Comparison of ENCODE assay signal across 8 cellular contexts in the genomic region with DNA sequence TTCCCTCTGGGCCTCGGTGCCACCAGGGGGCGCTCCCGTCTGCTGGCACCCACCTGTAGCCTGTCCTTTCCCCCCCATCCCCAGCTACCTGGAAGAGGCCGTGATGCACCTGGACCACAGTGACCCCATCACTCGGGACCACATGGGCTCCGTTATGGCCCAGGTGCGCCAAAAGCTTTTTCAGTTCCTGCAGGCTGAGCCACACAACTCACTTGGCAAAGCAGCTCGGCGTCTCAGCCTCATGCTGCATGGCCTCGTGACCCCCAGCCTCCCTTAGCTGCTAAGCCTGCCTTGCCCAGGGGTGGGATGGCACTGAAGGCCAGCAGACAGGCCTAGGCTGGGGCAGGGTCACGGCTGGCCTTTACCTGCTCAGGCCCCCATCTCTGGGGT. TPM values are rescaled to one million over a fixed set of nuclear protein-coding genes. Genes with fewer than 3 reads are reported as not detected.
A peak's percentile ranks its signal among the peaks of the same experiment; 100 is the strongest.
DNase-seq lines count a peak whose midpoint lies in the region; ATAC-seq and TF ChIP-seq lines count a peak whose summit lies in the region.

No MANE protein-coding gene starts in this region.

- CTCF ChIA-PET in activated CD4-positive, alpha-beta T cell treated with anti-CD3 and anti-CD28 coated beads, Interleukin-2, amount 10 ng/mL, durations not matched to agents 7 days and 5 days (lab: Charles Lee) = interaction anchor here (0.6 to 3.7 kb wide), 30 partner anchors 9 to 329 kb away, joined by 3 to 24 read pairs (median 4); a partner anchor contains a TSS

- H3K36me3 Mint-ChIP-seq in activated CD4-positive, alpha-beta T cell treated with anti-CD3 and anti-CD28 coated beads, Interleukin-2, amount 10 ng/mL, durations not matched to agents 7 days and 5 days (ENCODE audit: low read depth) = peaks cover 36% of the 10 kb centered on the region
- H3K36me3 Mint-ChIP-seq in mesothelial cell of epicardium = peaks cover 33% of the 10 kb centered on the region

- peak; percentile 88 for TF ChIP-seq CTCF in choroid plexus epithelial cell (conservative IDR thresholded peaks at IDR 0.05; ENCODE audit: low read depth, low read length)
- TF ChIP-seq CTCF in mesothelial cell of epicardium (IDR thresholded peaks at IDR 0.05; ENCODE audit: unreplicated experiment) = peak; percentile 81

- H3K9me3 Mint-ChIP-seq in activated CD4-positive, alpha-beta T cell treated with anti-CD3 and anti-CD28 coated beads, Interleukin-2, amount 10 ng/mL, durations not matched to agents 7 days and 5 days = no peaks in the 10 kb centered on the region
- H3K9me3 Mint-ChIP-seq in mesothelial cell of epicardium = no peaks in the 10 kb centered on the region

- no peaks in the 10 kb centered on the region for H3K27me3 Mint-ChIP-seq in activated CD4-positive, alpha-beta T cell treated with anti-CD3 and anti-CD28 coated beads, Interleukin-2, amount 10 ng/mL, durations not matched to agents 7 days and 5 days
- no peaks in the 10 kb centered on the region for H3K27me3 Mint-ChIP-seq in mesothelial cell of epicardium (ENCODE audit: low read depth)

- no peaks in the 10 kb centered on the region for H3K4me1 Mint-ChIP-seq in activated CD4-positive, alpha-beta T cell treated with anti-CD3 and anti-CD28 coated beads, Interleukin-2, amount 10 ng/mL, durations not matched to agents 7 days and 5 days
- peaks cover 6% of the 10 kb centered on the region for H3K4me1 Mint-ChIP-seq in mesothelial cell of epicardium

- H3K4me3 ChIP-seq in choroid plexus epithelial cell (ENCODE audit: low read depth, low read length) = no peak overlapping the region

- no peak overlapping the region for H3K27ac Mint-ChIP-seq in activated CD4-positive, alpha-beta T cell treated with anti-CD3 and anti-CD28 coated beads, Interleukin-2, amount 10 ng/mL, durations not matched to agents 7 days and 5 days
- no peak overlapping the region for H3K27ac Mint-ChIP-seq in mesothelial cell of epicardium

- ATAC-seq in GM19351 (IDR thresholded peaks at IDR 0.05; ENCODE audit: unreplicated experiment) (no peak), GM19452 (IDR thresholded peaks at IDR 0.05; ENCODE audit: unreplicated experiment) (no peak)

- DNase-seq in EH (ENCODE audit: low read depth) (peak; percentile 48), M059J (ENCODE audit: low read depth) (peak; percentile 42), choroid plexus epithelial cell (ENCODE audit: low read depth) (peak; percentile 64), mesothelial cell of epicardium (ENCODE audit: low spot score in 2 of 2, unreplicated experiment in 2 of 2) (peak; percentile 45 to 83)
- peak; percentile 69 for DNase-seq in activated CD4-positive, alpha-beta T cell treated with anti-CD3 and anti-CD28 coated beads, Interleukin-2, amount 10 ng/mL, durations not matched to agents 7 days and 5 days
- DNase-seq in stimulated activated CD8-positive, alpha-beta memory T cell treated with anti-CD3 and anti-CD28 coated beads, Interleukin-4, amount 100 ng/mL, for 48 hours = peak; percentile 87

- POLR2A ChIA-PET in activated CD4-positive, alpha-beta T cell treated with anti-CD3 and anti-CD28 coated beads, Interleukin-2, amount 10 ng/mL, durations not matched to agents 7 days and 5 days (lab: Charles Lee) = interaction anchor here (0.6 to 1.0 kb wide), 2 partner anchors 46 to 119 kb away, joined by 3 to 4 read pairs; no protein-coding TSS in a partner anchor

- H3K4me3 Mint-ChIP-seq in activated CD4-positive, alpha-beta T cell treated with anti-CD3 and anti-CD28 coated beads, Interleukin-2, amount 10 ng/mL, durations not matched to agents 7 days and 5 days = no peak overlapping the region
- no peak overlapping the region for H3K4me3 Mint-ChIP-seq in mesothelial cell of epicardium

RNA-seq across cellular contexts. Expression of a gene that starts 0.8 kb away (rescaled TPM):
- 0.42 TPM in 1 of 2 replicates, not detected in the other for total RNA-seq in M059J (2014; rRNA removed; shearing (Covaris generic))
- total RNA-seq in activated CD4-positive, alpha-beta T cell treated with anti-CD3 and anti-CD28 coated beads, Interleukin-2, amount 10 ng/mL, durations not matched to agents 7 days and 5 days = 1 to 10 TPM; 1.5 to 2.5 TPM
- total RNA-seq in mesothelial cell of epicardium = 0.66 to 0.99 TPM in 2 of 3 replicates, not detected in the other

RNA-seq across cellular contexts. Expression of a gene that starts 9.2 kb away (rescaled TPM):
- total RNA-seq in M059J (2014; rRNA removed; shearing (Covaris generic)) = 6.1 and 8.2 TPM in 2 replicates
- 10 to 100 TPM; 21.3 to 21.5 TPM for total RNA-seq in activated CD4-positive, alpha-beta T cell treated with anti-CD3 and anti-CD28 coated beads, Interleukin-2, amount 10 ng/mL, durations not matched to agents 7 days and 5 days
- total RNA-seq in mesothelial cell of epicardium = 41.5 to 44.5 TPM (median 43.3 TPM) in 3 replicates

RNA-seq across cellular contexts. Expression of a gene that starts 11.0 kb away (rescaled TPM):
- total RNA-seq in M059J (2014; rRNA removed; shearing (Covaris generic)) = 38.9 and 66.1 TPM in 2 replicates
- total RNA-seq in activated CD4-positive, alpha-beta T cell treated with anti-CD3 and anti-CD28 coated beads, Interleukin-2, amount 10 ng/mL, durations not matched to agents 7 days and 5 days = 100 to 1,000 TPM; 114 to 128 TPM
- 71.7 to 83.4 TPM (median 80.2 TPM) in 3 replicates for total RNA-seq in mesothelial cell of epicardium

RNA-seq across cellular contexts. Expression of a gene that starts 36.4 kb away (rescaled TPM):
- total RNA-seq in M059J (2014; rRNA removed; shearing (Covaris generic)) = 18.0 and 25.0 TPM in 2 replicates
- total RNA-seq in activated CD4-positive, alpha-beta T cell treated with anti-CD3 and anti-CD28 coated beads, Interleukin-2, amount 10 ng/mL, durations not matched to agents 7 days and 5 days = 10 to 100 TPM; 62.1 to 64.0 TPM
- 71.5 to 73.8 TPM (median 73.8 TPM) in 3 replicates for total RNA-seq in mesothelial cell of epicardium

RNA-seq across cellular contexts. Expression of a gene that starts 37.1 kb away (rescaled TPM):
- 296 and 347 TPM in 2 replicates for total RNA-seq in M059J (2014; rRNA removed; shearing (Covaris generic))
- total RNA-seq in activated CD4-positive, alpha-beta T cell treated with anti-CD3 and anti-CD28 coated beads, Interleukin-2, amount 10 ng/mL, durations not matched to agents 7 days and 5 days = 100 to 1,000 TPM; 112 to 140 TPM
- total RNA-seq in mesothelial cell of epicardium = 130 to 141 TPM (median 132 TPM) in 3 replicates
